In genomic region chr13:91200486-91200885, GRCh38 we compare ENCODE assay signal across 32 cellular contexts.
"Had no signal": no experiment of that assay in that cellular context is flagged by ENCODE, and none has a peak within 500 bp of the region (broad histone marks: within the 10 kb centered on the region; RNA-seq: fewer than 3 reads in every experiment).

No MANE protein-coding gene starts in this region.

- H3K9me3 Mint-ChIP-seq: activated CD4-positive, alpha-beta memory T cell treated with anti-CD3 and anti-CD28 coated beads, Interleukin-2, amount 10 ng/mL, durations not matched to agents 7 days and 5 days; activated CD4-positive, alpha-beta T cell treated with anti-CD3 and anti-CD28 coated beads, Interleukin-2, amount 10 ng/mL, durations not matched to agents 7 days and 5 days; activated naive CD4-positive, alpha-beta T cell treated with anti-CD3 and anti-CD28 coated beads for 36 hours; activated naive CD4-positive, alpha-beta T cell treated with anti-CD3 and anti-CD28 coated beads, Interleukin-2, amount 50 U/mL, for 24 hours; activated naive CD8-positive, alpha-beta T cell treated with anti-CD3 and anti-CD28 coated beads for 36 hours; activated naive CD8-positive, alpha-beta T cell treated with anti-CD3 and anti-CD28 coated beads, Interleukin-2, amount 50 U/mL, for 24 hours; activated T-cell treated with anti-CD3 and anti-CD28 coated beads, Interleukin-2, amount 50 U/mL, for 24 hours; activated T-cell treated with anti-CD3 and anti-CD28 coated beads, Interleukin-2, amount 50 U/mL, for 72 hours; WTC11 had no signal

- H3K27me3 Mint-ChIP-seq: activated CD4-positive, alpha-beta memory T cell treated with anti-CD3 and anti-CD28 coated beads, Interleukin-2, amount 10 ng/mL, durations not matched to agents 7 days and 5 days; activated CD4-positive, alpha-beta T cell treated with anti-CD3 and anti-CD28 coated beads, Interleukin-2, amount 10 ng/mL, durations not matched to agents 7 days and 5 days; activated naive CD8-positive, alpha-beta T cell treated with anti-CD3 and anti-CD28 coated beads, Interleukin-2, amount 50 U/mL, for 24 hours; activated T-cell treated with anti-CD3 and anti-CD28 coated beads, Interleukin-2, amount 50 U/mL, for 24 hours had no signal

- H3K4me1 Mint-ChIP-seq: activated CD4-positive, alpha-beta memory T cell treated with anti-CD3 and anti-CD28 coated beads, Interleukin-2, amount 10 ng/mL, durations not matched to agents 7 days and 5 days; activated CD4-positive, alpha-beta T cell treated with anti-CD3 and anti-CD28 coated beads, Interleukin-2, amount 10 ng/mL, durations not matched to agents 7 days and 5 days; activated naive CD4-positive, alpha-beta T cell treated with anti-CD3 and anti-CD28 coated beads, Interleukin-2, amount 50 U/mL, for 24 hours; activated naive CD8-positive, alpha-beta T cell treated with anti-CD3 and anti-CD28 coated beads for 36 hours; activated naive CD8-positive, alpha-beta T cell treated with anti-CD3 and anti-CD28 coated beads, Interleukin-2, amount 50 U/mL, for 24 hours had no signal

- H3K36me3 ChIP-seq: adrenal gland, esophagus muscularis mucosa, gastrocnemius medialis, heart left ventricle had no signal

- H3K4me1 ChIP-seq: adrenal gland, body of pancreas, esophagus muscularis mucosa, foreskin keratinocyte, gastrocnemius medialis, heart left ventricle had no signal

- H3K4me3 ChIP-seq: adrenal gland, body of pancreas, coronary artery, esophagus muscularis mucosa, gastrocnemius medialis, heart left ventricle had no signal

- H3K27ac ChIP-seq: adrenal gland, body of pancreas, coronary artery, esophagus muscularis mucosa, foreskin keratinocyte, gastrocnemius medialis, heart left ventricle, VCaP had no signal

- DNase-seq: activated CD4-positive, alpha-beta memory T cell treated with anti-CD3 and anti-CD28 coated beads, Interleukin-2, amount 10 ng/mL, durations not matched to agents 7 days and 5 days; activated CD4-positive, alpha-beta T cell treated with anti-CD3 and anti-CD28 coated beads for 1 hour; activated CD4-positive, alpha-beta T cell treated with anti-CD3 and anti-CD28 coated beads for 4 hours; activated CD4-positive, alpha-beta T cell treated with anti-CD3 and anti-CD28 coated beads, Interleukin-2, amount 10 ng/mL, durations not matched to agents 7 days and 5 days; activated CD4-positive, alpha-beta T cell treated with anti-CD3 and anti-CD28 coated beads, Interleukin-2, amount 50 U/mL, for 4 hours; activated CD8-positive, alpha-beta memory T cell treated with anti-CD3 and anti-CD28 coated beads, Interleukin-2, amount 50 U/mL, for 48 hours; activated gamma-delta T cell treated with Interleukin-2 at 50 U/mL for 16 hours; activated naive CD4-positive, alpha-beta T cell treated with anti-CD3 and anti-CD28 coated beads for 36 hours; activated naive CD8-positive, alpha-beta T cell treated with anti-CD3 and anti-CD28 coated beads for 36 hours; activated naive CD8-positive, alpha-beta T cell treated with anti-CD3 and anti-CD28 coated beads, Interleukin-2, amount 50 U/mL, for 24 hours; activated T-cell treated with anti-CD3 and anti-CD28 coated beads for 4 hours; activated T-cell treated with anti-CD3 and anti-CD28 coated beads, Interleukin-2, amount 50 U/mL, for 24 hours; activated T-cell treated with anti-CD3 and anti-CD28 coated beads, Interleukin-2, amount 50 U/mL, for 72 hours; adrenal gland; amygdala; aorta; body of pancreas; central memory CD4-positive, alpha-beta T cell; dermis blood vessel endothelial cell; effector CD4-positive, alpha-beta T cell; effector memory CD8-positive, alpha-beta T cell; erythroblast; foreskin keratinocyte; gastrocnemius medialis; glutamatergic neuron; heart left ventricle; T-helper 2 cell had no signal

- H3K9me3 ChIP-seq: adrenal gland, body of pancreas, esophagus muscularis mucosa, gastrocnemius medialis, heart left ventricle had no signal

- H3K36me3 Mint-ChIP-seq: activated naive CD4-positive, alpha-beta T cell treated with anti-CD3 and anti-CD28 coated beads, Interleukin-2, amount 50 U/mL, for 24 hours; activated naive CD8-positive, alpha-beta T cell treated with anti-CD3 and anti-CD28 coated beads for 36 hours; WTC11 had no signal

- ATAC-seq: activated naive CD8-positive, alpha-beta T cell treated with anti-CD3 and anti-CD28 coated beads, Interleukin-2, amount 50 U/mL, for 24 hours; activated T-cell treated with anti-CD3 and anti-CD28 coated beads, Interleukin-2, amount 50 U/mL, for 72 hours; body of pancreas; effector memory CD8-positive, alpha-beta T cell; foreskin keratinocyte; gastrocnemius medialis; heart left ventricle; WTC11 had no signal

- H3K27ac Mint-ChIP-seq: activated CD4-positive, alpha-beta memory T cell treated with anti-CD3 and anti-CD28 coated beads, Interleukin-2, amount 10 ng/mL, durations not matched to agents 7 days and 5 days; activated CD4-positive, alpha-beta T cell treated with anti-CD3 and anti-CD28 coated beads, Interleukin-2, amount 10 ng/mL, durations not matched to agents 7 days and 5 days; activated naive CD4-positive, alpha-beta T cell treated with anti-CD3 and anti-CD28 coated beads for 36 hours; activated naive CD4-positive, alpha-beta T cell treated with anti-CD3 and anti-CD28 coated beads, Interleukin-2, amount 50 U/mL, for 24 hours; activated naive CD8-positive, alpha-beta T cell treated with anti-CD3 and anti-CD28 coated beads for 36 hours; activated naive CD8-positive, alpha-beta T cell treated with anti-CD3 and anti-CD28 coated beads, Interleukin-2, amount 50 U/mL, for 24 hours; activated T-cell treated with anti-CD3 and anti-CD28 coated beads, Interleukin-2, amount 50 U/mL, for 24 hours; activated T-cell treated with anti-CD3 and anti-CD28 coated beads, Interleukin-2, amount 50 U/mL, for 72 hours; effector memory CD8-positive, alpha-beta T cell; WTC11 had no signal

- H3K27me3 ChIP-seq: adrenal gland, body of pancreas, esophagus muscularis mucosa, foreskin keratinocyte, gastrocnemius medialis had no signal

- H3K4me3 Mint-ChIP-seq: activated CD4-positive, alpha-beta memory T cell treated with anti-CD3 and anti-CD28 coated beads, Interleukin-2, amount 10 ng/mL, durations not matched to agents 7 days and 5 days; activated CD4-positive, alpha-beta T cell treated with anti-CD3 and anti-CD28 coated beads, Interleukin-2, amount 10 ng/mL, durations not matched to agents 7 days and 5 days; activated naive CD4-positive, alpha-beta T cell treated with anti-CD3 and anti-CD28 coated beads for 36 hours; activated naive CD4-positive, alpha-beta T cell treated with anti-CD3 and anti-CD28 coated beads, Interleukin-2, amount 50 U/mL, for 24 hours; activated naive CD8-positive, alpha-beta T cell treated with anti-CD3 and anti-CD28 coated beads for 36 hours; activated naive CD8-positive, alpha-beta T cell treated with anti-CD3 and anti-CD28 coated beads, Interleukin-2, amount 50 U/mL, for 24 hours; activated T-cell treated with anti-CD3 and anti-CD28 coated beads, Interleukin-2, amount 50 U/mL, for 24 hours; activated T-cell treated with anti-CD3 and anti-CD28 coated beads, Interleukin-2, amount 50 U/mL, for 72 hours; effector memory CD8-positive, alpha-beta T cell; WTC11 had no signal
